ENCODE assay signal across 11 cellular contexts in the genomic region with DNA sequence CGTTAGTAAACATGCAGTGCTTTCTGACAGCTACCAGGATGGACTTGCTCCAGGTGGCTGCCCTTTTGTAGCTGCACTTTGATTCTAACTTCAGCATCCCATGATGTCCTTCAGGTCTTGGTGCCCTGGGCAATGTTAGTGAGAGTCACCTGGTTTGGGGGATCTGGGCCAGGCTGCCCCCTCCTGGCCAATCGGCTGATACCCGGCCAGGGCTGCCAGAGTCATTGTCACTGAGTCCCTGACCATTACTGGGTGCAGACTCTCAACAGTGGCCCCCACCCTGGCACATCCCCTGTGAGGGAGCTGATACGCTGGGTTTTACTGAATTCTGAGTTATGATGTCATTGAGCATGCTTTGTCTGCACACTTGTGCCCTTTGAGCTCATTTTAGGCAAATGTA. TPM values are rescaled to one million over a fixed set of nuclear protein-coding genes. Genes with fewer than 3 reads are reported as not detected.
DNase-seq lines count a peak whose midpoint lies in the region; ATAC-seq, FAIRE-seq and TF ChIP-seq lines count a peak whose summit lies in the region.
"Not testable (repeated sequence)": the region's sequence is repeated elsewhere in the genome, so short reads cannot be mapped to it uniquely, and the experiment has no call there.
"Had no signal": no experiment of that assay in that cellular context is flagged by ENCODE, and none has a peak within 500 bp of the region (broad histone marks: within the 10 kb centered on the region; RNA-seq: fewer than 3 reads in every experiment).

No MANE protein-coding gene starts in this region.

- not testable (repeated sequence) for H3K79me2 ChIP-seq in HepG2 (ENCODE audit: insufficient read depth, low read length)

- H4K20me1 ChIP-seq in HepG2 (ENCODE audit: insufficient read depth, low read length): not testable (repeated sequence)

- intact Hi-C loops in CD8-positive, alpha-beta T cell (cut with DNase I, micrococcal nuclease): loop anchor here in 1 of 2 experiments (5.0 kb wide), 1 partner anchor 85 kb away; no protein-coding TSS in a partner anchor
- intact Hi-C loops in activated CD4-positive, alpha-beta T cell treated with anti-CD3 and anti-CD28 coated beads for 36 hours (cut with DNase I, micrococcal nuclease); body of pancreas (cut with DNase I); HepG2 (cut with micrococcal nuclease; ENCODE audit: unreplicated experiment); natural killer cell (cut with micrococcal nuclease): not testable (repeated sequence)

- no CpG with 5 or more reads among the region's 4 CpGs for WGBS in body of pancreas, 2 donors
- no CpG with 5 or more reads among the region's 4 CpGs for WGBS in HepG2 (ENCODE audit: low lambda C conversion rate)

- not testable (repeated sequence) for H3K9ac ChIP-seq in HepG2 (ENCODE audit: insufficient read depth, low read depth, low read length)

- not testable (repeated sequence) for H2AFZ ChIP-seq in HepG2 (ENCODE audit: low read length)

- CTCF ChIA-PET in CD8-positive, alpha-beta T cell (lab: Charles Lee); activated CD4-positive, alpha-beta T cell treated with anti-CD3 and anti-CD28 coated beads for 36 hours (lab: Charles Lee); HepG2 (lab: Yijun Ruan, JAX; ENCODE audit: low intra/inter-chr PET ratio, low total read pairs): not testable (repeated sequence)

- H3K9me3 ChIP-seq in CD8-positive, alpha-beta T cell (ENCODE audit: low read length); body of pancreas; HepG2 (ENCODE audit: low read length): not testable (repeated sequence)

- DNase-seq in CD8-positive, alpha-beta T cell; activated CD4-positive, alpha-beta T cell treated with anti-CD3 and anti-CD28 coated beads for 36 hours; body of pancreas; foreskin keratinocyte; HepG2 (ENCODE audit: low spot score); natural killer cell; stimulated activated naive CD8-positive, alpha-beta T cell treated with anti-CD3 and anti-CD28 coated beads, Interleukin-15, amount 100 ng/mL, for 72 hours: not testable (repeated sequence)

- FAIRE-seq in HepG2 (lab: Jason Lieb, UNC): peak; percentile 70

- H3K9me3 Mint-ChIP-seq in CD8-positive, alpha-beta T cell; activated CD4-positive, alpha-beta T cell treated with anti-CD3 and anti-CD28 coated beads for 36 hours (ENCODE audit: low read depth); activated T-helper 17 cell treated with anti-CD3 and anti-CD28 coated beads, Interleukin-2, amount 50 U/mL, for 72 hours; natural killer cell; stimulated activated naive CD8-positive, alpha-beta T cell treated with anti-CD3 and anti-CD28 coated beads, Interleukin-15, amount 100 ng/mL, for 72 hours: not testable (repeated sequence)

- not testable (repeated sequence) for H3K36me3 ChIP-seq in CD8-positive, alpha-beta T cell (ENCODE audit: insufficient read depth, low read length); body of pancreas (replicated peaks in 1 of 2; ENCODE audit: insufficient read depth in 1 of 2, low read depth in 2 of 2); HepG2 (replicated peaks in 1 of 2; ENCODE audit: control insufficient read depth in 1 of 2, insufficient read depth in 2 of 2, low read length in 2 of 2)

- TF ChIP-seq RAD21 in HepG2 (CRISPR knock-in tag; IDR thresholded peaks at IDR 0.05): not testable (repeated sequence)

- not testable (repeated sequence) for H3K27me3 Mint-ChIP-seq in CD8-positive, alpha-beta T cell (ENCODE audit: low read depth); activated CD4-positive, alpha-beta T cell treated with anti-CD3 and anti-CD28 coated beads for 36 hours; activated T-helper 17 cell treated with anti-CD3 and anti-CD28 coated beads, Interleukin-2, amount 50 U/mL, for 72 hours; natural killer cell (ENCODE audit: low read depth in 2 of 2); stimulated activated naive CD8-positive, alpha-beta T cell treated with anti-CD3 and anti-CD28 coated beads, Interleukin-15, amount 100 ng/mL, for 72 hours

- not testable (repeated sequence) for H3K4me1 ChIP-seq in CD8-positive, alpha-beta T cell (ENCODE audit: insufficient read depth, low read length); body of pancreas; foreskin keratinocyte; HepG2 (ENCODE audit: insufficient read depth, low read length)

- not testable (repeated sequence) for H3K27ac Mint-ChIP-seq in CD8-positive, alpha-beta T cell; activated CD4-positive, alpha-beta T cell treated with anti-CD3 and anti-CD28 coated beads for 36 hours; activated T-helper 17 cell treated with anti-CD3 and anti-CD28 coated beads, Interleukin-2, amount 50 U/mL, for 72 hours; natural killer cell; stimulated activated naive CD8-positive, alpha-beta T cell treated with anti-CD3 and anti-CD28 coated beads, Interleukin-15, amount 100 ng/mL, for 72 hours

- POLR2A ChIA-PET in CD8-positive, alpha-beta T cell (lab: Charles Lee); activated CD4-positive, alpha-beta T cell treated with anti-CD3 and anti-CD28 coated beads for 36 hours (lab: Charles Lee); HepG2 (lab: Yijun Ruan, JAX): not testable (repeated sequence)

- not testable (repeated sequence) for H3K4me1 Mint-ChIP-seq in CD8-positive, alpha-beta T cell (ENCODE audit: low read depth); activated CD4-positive, alpha-beta T cell treated with anti-CD3 and anti-CD28 coated beads for 36 hours; activated T-helper 17 cell treated with anti-CD3 and anti-CD28 coated beads, Interleukin-2, amount 50 U/mL, for 72 hours; natural killer cell; stimulated activated naive CD8-positive, alpha-beta T cell treated with anti-CD3 and anti-CD28 coated beads, Interleukin-15, amount 100 ng/mL, for 72 hours

- peak; percentile 42 for ATAC-seq in CD8-positive, alpha-beta T cell
- peak; percentile 44 for ATAC-seq in activated CD4-positive, alpha-beta T cell treated with anti-CD3 and anti-CD28 coated beads for 36 hours
- ATAC-seq in activated T-helper 17 cell treated with anti-CD3 and anti-CD28 coated beads, Interleukin-2, amount 50 U/mL, for 72 hours (replicated peaks): peak; percentile 59
- peak; percentile 38 for ATAC-seq in body of pancreas
- peak; percentile 31 for ATAC-seq in foreskin keratinocyte
- ATAC-seq in HepG2: peak; percentile 82
- ATAC-seq in natural killer cell: peak; percentile 21 to 47 (median 35)
- peak; percentile 61 for ATAC-seq in stimulated activated naive CD8-positive, alpha-beta T cell treated with anti-CD3 and anti-CD28 coated beads, Interleukin-15, amount 100 ng/mL, for 72 hours

- BruUV-seq in HepG2 (replicated peaks; lab: Mats Ljungman, UMichigan): not testable (repeated sequence)

- in situ Hi-C loops in HepG2 (cut with HindIII; ENCODE audit: extremely low pct_ligation_motif_present, low pct_unique_long_range_greater_than_20kb): not testable (repeated sequence)

- H3K27ac ChIP-seq in CD8-positive, alpha-beta T cell (ENCODE audit: low read depth, low read length); body of pancreas; foreskin keratinocyte; HepG2 (ENCODE audit: extremely low read length, insufficient read depth, low read length): not testable (repeated sequence)

- H3K36me3 Mint-ChIP-seq in CD8-positive, alpha-beta T cell; activated CD4-positive, alpha-beta T cell treated with anti-CD3 and anti-CD28 coated beads for 36 hours (ENCODE audit: low read depth); natural killer cell: not testable (repeated sequence)
- peaks cover 12% of the 10 kb centered on the region for H3K36me3 Mint-ChIP-seq in activated T-helper 17 cell treated with anti-CD3 and anti-CD28 coated beads, Interleukin-2, amount 50 U/mL, for 72 hours (ENCODE audit: low read depth)

- not testable (repeated sequence) for TF ChIP-seq EP300 in HepG2 (IDR thresholded peaks at IDR 0.05; ENCODE audit: low read depth in 2 of 2, low read length in 2 of 2); HepG2 (CRISPR knock-in tag; IDR thresholded peaks at IDR 0.05; ENCODE audit: borderline replicate concordance)

- not testable (repeated sequence) for H3K27me3 ChIP-seq in CD8-positive, alpha-beta T cell (ENCODE audit: insufficient read depth, low read length); body of pancreas; foreskin keratinocyte; HepG2 (ENCODE audit: control insufficient read depth in 1 of 2, insufficient read depth in 2 of 2, low read length in 2 of 2)

- not testable (repeated sequence) for TF ChIP-seq POLR2A in body of pancreas (IDR thresholded peaks at IDR 0.05); HepG2 (IDR thresholded peaks at IDR 0.05; ENCODE audit: insufficient read depth in 1 of 2, low read depth in 2 of 2, low read length in 2 of 2)

- H3K4me2 ChIP-seq in HepG2 (ENCODE audit: low read depth, low read length): not testable (repeated sequence)

- not testable (repeated sequence) for H3K4me3 Mint-ChIP-seq in CD8-positive, alpha-beta T cell; activated CD4-positive, alpha-beta T cell treated with anti-CD3 and anti-CD28 coated beads for 36 hours; activated T-helper 17 cell treated with anti-CD3 and anti-CD28 coated beads, Interleukin-2, amount 50 U/mL, for 72 hours; natural killer cell; stimulated activated naive CD8-positive, alpha-beta T cell treated with anti-CD3 and anti-CD28 coated beads, Interleukin-15, amount 100 ng/mL, for 72 hours

- H3K4me3 ChIP-seq in CD8-positive, alpha-beta T cell (ENCODE audit: low read depth, low read length); body of pancreas; HepG2 (replicated peaks in 1 of 3; ENCODE audit: insufficient read depth in 1 of 3, low read depth in 2 of 3, low read length in 3 of 3): not testable (repeated sequence)

- TF ChIP-seq CTCF in CD8-positive, alpha-beta T cell (IDR thresholded peaks at IDR 0.05); body of pancreas (IDR thresholded peaks at IDR 0.05); foreskin keratinocyte (conservative IDR thresholded peaks at IDR 0.05); HepG2 (CRISPR knock-in tag; IDR thresholded peaks at IDR 0.05); natural killer cell (IDR thresholded peaks at IDR 0.05): not testable (repeated sequence)

RNA-seq across cellular contexts. Expression of gene NUTM2G, which starts 13.5 kb away (rescaled TPM):
- not detected for total RNA-seq in CD8-positive, alpha-beta T cell
- total RNA-seq in activated CD4-positive, alpha-beta T cell treated with anti-CD3 and anti-CD28 coated beads for 36 hours: not detected
- not detected for total RNA-seq in activated T-helper 17 cell treated with anti-CD3 and anti-CD28 coated beads, Interleukin-2, amount 50 U/mL, for 72 hours
- total RNA-seq in body of pancreas: not detected
- not detected in 2 replicates for total RNA-seq in foreskin keratinocyte
- polyA plus RNA-seq in foreskin keratinocyte: not detected in 2 replicates
- not detected in 2 replicates for total RNA-seq in HepG2 (2016; rRNA removed; fragmentation: Illumina TruSeq; extraction: Trizol)
- total RNA-seq in HepG2 (2016; cell fraction: cytosol; rRNA removed; fragmentation: Illumina TruSeq; extraction: Trizol; ENCODE audit: low read depth): not detected in 2 replicates
- total RNA-seq in HepG2 (2016; cell fraction: insoluble cytoplasmic fraction; rRNA removed; fragmentation: Illumina TruSeq; extraction: Trizol): 0.04 TPM in 1 of 2 replicates, not detected in the other
- total RNA-seq in HepG2 (2016; cell fraction: membrane; rRNA removed; fragmentation: Illumina TruSeq; extraction: Trizol): not detected in 2 replicates
- not detected in 2 replicates for total RNA-seq in HepG2 (2016; cell fraction: nucleus; rRNA removed; fragmentation: Illumina TruSeq; extraction: Trizol)
- not detected in 2 replicates for polyA plus RNA-seq in HepG2 (2011; rRNA removed)
- not detected in 2 replicates for polyA plus RNA-seq in HepG2 (2011; cell fraction: cytosol; rRNA removed)
- polyA plus RNA-seq in HepG2 (2011; cell fraction: nucleus; rRNA removed): 0.11 TPM in 1 of 2 replicates, not detected in the other
- 0.31 and 0.40 TPM in 2 replicates for polyA plus RNA-seq in HepG2 (2012)
- not detected in 2 replicates for polyA plus RNA-seq in HepG2 (2016; cell fraction: cytosol; fragmentation: Illumina TruSeq; extraction: Trizol; ENCODE audit: low read depth)
- not detected in 2 replicates for polyA plus RNA-seq in HepG2 (2016; cell fraction: insoluble cytoplasmic fraction; fragmentation: Illumina TruSeq; extraction: Trizol; ENCODE audit: low read depth)
- not detected in 2 replicates for polyA plus RNA-seq in HepG2 (2016; cell fraction: membrane; fragmentation: Illumina TruSeq; extraction: Trizol; ENCODE audit: low read depth)
- polyA plus RNA-seq in HepG2 (2016; cell fraction: nucleus; fragmentation: Illumina TruSeq; extraction: Trizol; ENCODE audit: insufficient read depth, low read depth): not detected in 2 replicates
- not detected in 2 replicates for polyA minus RNA-seq in HepG2 (2011; rRNA and poly(A)+ RNA removed; ENCODE audit: low replicate concordance)
- polyA minus RNA-seq in HepG2 (2011; cell fraction: cytosol; rRNA and poly(A)+ RNA removed): not detected in 2 replicates
- polyA minus RNA-seq in HepG2 (2011; cell fraction: nucleus; rRNA and poly(A)+ RNA removed): not detected in 2 replicates
- total RNA-seq in natural killer cell: not detected
- total RNA-seq: A172; CD4-positive, alpha-beta memory T cell; H4 had no signal

Comparison
In these comparisons a context has a peak if more than half of its experiments do, and no peak if none do; other contexts are left out.
1. ATAC-seq: peak in every context shown above with its lines; median percentile 82 in HepG2; 61 in stimulated activated naive CD8-positive, alpha-beta T cell treated with anti-CD3 and anti-CD28 coated beads, Interleukin-15, amount 100 ng/mL, for 72 hours; 59 in activated T-helper 17 cell treated with anti-CD3 and anti-CD28 coated beads, Interleukin-2, amount 50 U/mL, for 72 hours; 44 in activated CD4-positive, alpha-beta T cell treated with anti-CD3 and anti-CD28 coated beads for 36 hours; 42 in CD8-positive, alpha-beta T cell; 38 in body of pancreas; 35 in natural killer cell; 31 in foreskin keratinocyte.